Comparison of ENCODE assay signal across 8 cellular contexts in genomic region chr17:2282297-2282873, GRCh38. TPM values are rescaled to one million over a fixed set of nuclear protein-coding genes. Genes with fewer than 3 reads are reported as not detected.
DNase-seq lines count a peak whose midpoint lies in the region; ATAC-seq and TF ChIP-seq lines count a peak whose summit lies in the region.

No MANE protein-coding gene starts in this region.

- TF ChIP-seq RAD21 in liver (IDR thresholded peaks at IDR 0.05), result peak; percentile 77 to 79

- no peak overlapping the region for H3K4me3 ChIP-seq in RWPE2 (ENCODE audit: severe bottlenecking)
- H3K4me3 ChIP-seq in colonic mucosa, result no peak overlapping the region
- no peak overlapping the region for H3K4me3 ChIP-seq in liver (ENCODE audit: low read depth in 1 of 3, low read length in 3 of 3)

- H3K27ac Mint-ChIP-seq in type B pancreatic cell, result no peak overlapping the region
- H3K27ac Mint-ChIP-seq in stimulated activated memory B cell treated with anti-CD40 and anti-IgM and Interleukin-4, amounts not matched to agents 10 μg/mL and 1 μg/mL and 100 μg/mL, for 72 hours, result no peak overlapping the region

- H3K9ac ChIP-seq in colonic mucosa (ENCODE audit: low read depth in 2 of 2, low read length in 2 of 2), result no peak overlapping the region
- H3K9ac ChIP-seq in liver (ENCODE audit: low read depth in 1 of 2, low read length in 2 of 2), result no peak overlapping the region

- no peaks in the 10 kb centered on the region for H3K9me3 Mint-ChIP-seq in type B pancreatic cell
- H3K9me3 Mint-ChIP-seq in stimulated activated memory B cell treated with anti-CD40 and anti-IgM and Interleukin-4, amounts not matched to agents 10 μg/mL and 1 μg/mL and 100 μg/mL, for 72 hours, result no peaks in the 10 kb centered on the region

- DNase-seq in DMS79 treated with DMSO at 0.1 percent for 48 hours (lab: John Stamatoyannopoulos, UW) (peak; percentile 50), HT1080 (ENCODE audit: low read depth) (peak; percentile 72), RWPE2 (ENCODE audit: low spot score) (no peak), colonic mucosa (no peak), type B pancreatic cell (ENCODE audit: extremely low spot score, unreplicated experiment) (no peak)

- no peaks in the 10 kb centered on the region for H3K27me3 ChIP-seq in RWPE2 (ENCODE audit: insufficient read depth, poor library complexity, severe bottlenecking)
- H3K27me3 ChIP-seq in colonic mucosa, result no peaks in the 10 kb centered on the region
- H3K27me3 ChIP-seq in liver (ENCODE audit: control insufficient read depth in 4 of 4, insufficient read depth in 4 of 4, low read length in 3 of 4), result no peaks in the 10 kb centered on the region

- no peaks in the 10 kb centered on the region for H3K4me1 Mint-ChIP-seq in type B pancreatic cell (ENCODE audit: unreplicated experiment)
- H3K4me1 Mint-ChIP-seq in stimulated activated memory B cell treated with anti-CD40 and anti-IgM and Interleukin-4, amounts not matched to agents 10 μg/mL and 1 μg/mL and 100 μg/mL, for 72 hours, result peaks cover 4% of the 10 kb centered on the region

- H3K27ac ChIP-seq in RWPE2 (ENCODE audit: poor library complexity, severe bottlenecking), result no peak overlapping the region
- no peak overlapping the region for H3K27ac ChIP-seq in colonic mucosa
- no peak overlapping the region for H3K27ac ChIP-seq in liver (ENCODE audit: low read depth in 1 of 2, low read length in 2 of 2)

- ATAC-seq in RWPE2 (ENCODE audit: low read depth), result peak; percentile 54; the same call in 2 of the 3 replicates
- ATAC-seq in stimulated activated memory B cell treated with anti-CD40 and anti-IgM and Interleukin-4, amounts not matched to agents 10 μg/mL and 1 μg/mL and 100 μg/mL, for 72 hours, result no peak
- no peak for ATAC-seq in GM18870 (IDR thresholded peaks at IDR 0.05; ENCODE audit: unreplicated experiment)

- H3K4me1 ChIP-seq in RWPE2 (ENCODE audit: insufficient read depth, poor library complexity, severe bottlenecking) (no peaks in the 10 kb centered on the region), colonic mucosa (no peaks in the 10 kb centered on the region), liver (ENCODE audit: control insufficient read depth in 4 of 4, insufficient read depth in 4 of 4, low read length in 3 of 4) (no peaks in the 10 kb centered on the region)

- WGBS in liver, result 63% methylated on average over 7 of the region's 7 CpGs

- TF ChIP-seq CTCF in RWPE2 (IDR thresholded peaks at IDR 0.05; ENCODE audit: poor library complexity, severe bottlenecking) (peak; percentile 76), colonic mucosa (IDR thresholded peaks at IDR 0.05) (peak; percentile 61), liver (IDR thresholded peaks at IDR 0.05; ENCODE audit: low read depth, low read length, missing input control) (peak; percentile 47), type B pancreatic cell (conservative IDR thresholded peaks at IDR 0.05) (peak; percentile 79)

- H3K4me3 Mint-ChIP-seq in type B pancreatic cell, result no peak overlapping the region
- no peak overlapping the region for H3K4me3 Mint-ChIP-seq in stimulated activated memory B cell treated with anti-CD40 and anti-IgM and Interleukin-4, amounts not matched to agents 10 μg/mL and 1 μg/mL and 100 μg/mL, for 72 hours

- no peaks in the 10 kb centered on the region for H3K27me3 Mint-ChIP-seq in type B pancreatic cell
- no peaks in the 10 kb centered on the region for H3K27me3 Mint-ChIP-seq in stimulated activated memory B cell treated with anti-CD40 and anti-IgM and Interleukin-4, amounts not matched to agents 10 μg/mL and 1 μg/mL and 100 μg/mL, for 72 hours

- peaks cover 13% of the 10 kb centered on the region for H3K36me3 Mint-ChIP-seq in type B pancreatic cell
- H3K36me3 Mint-ChIP-seq in stimulated activated memory B cell treated with anti-CD40 and anti-IgM and Interleukin-4, amounts not matched to agents 10 μg/mL and 1 μg/mL and 100 μg/mL, for 72 hours, result peaks cover 59% of the 10 kb centered on the region

- intact Hi-C loops in colonic mucosa (cut with DNase I), result no loop called here

- H3K36me3 ChIP-seq in RWPE2 (ENCODE audit: low read depth) (peaks cover 84% of the 10 kb centered on the region), colonic mucosa (no peaks in the 10 kb centered on the region), liver (ENCODE audit: control insufficient read depth in 4 of 4, insufficient read depth in 3 of 4, low read depth in 1 of 4, low read length in 3 of 4) (peaks cover 0 to 43% (median 36%) of the 10 kb centered on the region in 4 donors)

- H3K9me3 ChIP-seq in RWPE2 (ENCODE audit: severe bottlenecking), result no peaks in the 10 kb centered on the region
- H3K9me3 ChIP-seq in colonic mucosa, result no peaks in the 10 kb centered on the region
- H3K9me3 ChIP-seq in liver (ENCODE audit: control insufficient read depth in 4 of 4, low read length in 3 of 4), result no peaks in the 10 kb centered on the region

TF ChIP-seq in liver, 16 proteins besides CTCF, POLR2A, EP300 and RAD21:
- TF ChIP-seq FOXA1 (IDR thresholded peaks at IDR 0.05) (no peak), GABPA (IDR thresholded peaks at IDR 0.05 in 1 of 2, conservative IDR thresholded peaks at IDR 0.05 in 1 of 2) (no peak)

RNA-seq across cellular contexts. Expression of gene SMG6, which starts 21.2 kb away (rescaled TPM):
- total RNA-seq in HT1080 (2014; rRNA removed; shearing (Covaris generic)), result 42.8 and 43.9 TPM in 2 replicates
- 55.6 TPM in 2 replicates for polyA plus RNA-seq in HT1080 (2015; cell fraction: cytosol; rRNA removed)
- 54.3 and 58.0 TPM in 2 replicates for polyA plus RNA-seq in HT1080 (2015; cell fraction: nucleus; rRNA removed)
- total RNA-seq in colonic mucosa (10 to 100 TPM; 18.3 to 23.6 TPM), liver (10 to 100 TPM in 1 of 2 donors, 1 to 10 TPM in 1; 9.3 to 12.0 TPM), type B pancreatic cell (ENCODE audit: low replicate concordance) (30.3 and 39.0 TPM in 2 replicates)
- 1 to 10 TPM; 4.9 to 7.1 TPM for polyA plus RNA-seq in liver

RNA-seq across cellular contexts. Expression of gene SRR, which starts 21.4 kb away (rescaled TPM):
- total RNA-seq in HT1080 (2014; rRNA removed; shearing (Covaris generic)), result 5.3 and 15.3 TPM in 2 replicates
- polyA plus RNA-seq in HT1080 (2015; cell fraction: cytosol; rRNA removed), result 7.3 and 13.6 TPM in 2 replicates
- polyA plus RNA-seq in HT1080 (2015; cell fraction: nucleus; rRNA removed), result 5.8 and 6.2 TPM in 2 replicates
- total RNA-seq in colonic mucosa (10 to 100 TPM in 1 of 2 donors, 1 to 10 TPM in 1; 9.0 to 11.0 TPM), liver (10 to 100 TPM in 1 of 2 donors, 1 to 10 TPM in 1; 4.9 to 10.3 TPM), type B pancreatic cell (ENCODE audit: low replicate concordance) (10.8 and 14.4 TPM in 2 replicates)
- polyA plus RNA-seq in liver, result 1 to 10 TPM; 2.9 to 3.8 TPM

RNA-seq across cellular contexts. Expression of gene TSR1, which starts 53.9 kb away (rescaled TPM):
- 144 and 165 TPM in 2 replicates for total RNA-seq in HT1080 (2014; rRNA removed; shearing (Covaris generic))
- 79.6 and 88.6 TPM in 2 replicates for polyA plus RNA-seq in HT1080 (2015; cell fraction: cytosol; rRNA removed)
- 128 and 142 TPM in 2 replicates for polyA plus RNA-seq in HT1080 (2015; cell fraction: nucleus; rRNA removed)
- total RNA-seq in colonic mucosa (10 to 100 TPM; 13.7 to 28.5 TPM), liver (10 to 100 TPM; 18.1 to 27.0 TPM), type B pancreatic cell (ENCODE audit: low replicate concordance) (37.8 and 40.3 TPM in 2 replicates)
- polyA plus RNA-seq in liver, result 1 to 10 TPM; 6.5 to 9.6 TPM

RNA-seq across cellular contexts. Expression of gene SGSM2, which starts 54.9 kb away (rescaled TPM):
- 35.8 and 39.4 TPM in 2 replicates for total RNA-seq in HT1080 (2014; rRNA removed; shearing (Covaris generic))
- 15.1 and 15.6 TPM in 2 replicates for polyA plus RNA-seq in HT1080 (2015; cell fraction: cytosol; rRNA removed)
- polyA plus RNA-seq in HT1080 (2015; cell fraction: nucleus; rRNA removed), result 171 and 177 TPM in 2 replicates
- total RNA-seq in colonic mucosa (10 to 100 TPM; 26.7 to 27.6 TPM), liver (10 to 100 TPM; 12.4 to 17.5 TPM), type B pancreatic cell (ENCODE audit: low replicate concordance) (64.1 and 74.3 TPM in 2 replicates)
- 10 to 100 TPM in 1 of 2 donors, 1 to 10 TPM in 1; 5.5 to 12.4 TPM for polyA plus RNA-seq in liver

Comparison
In these comparisons a context has a peak if more than half of its experiments do, and no peak if none do; other contexts are left out.
1. DNase-seq: peak in DMS79 treated with DMSO at 0.1 percent for 48 hours (single experiment) and HT1080 (single experiment); none in RWPE2 (single experiment), colonic mucosa (single experiment) and type B pancreatic cell (single experiment).
2. Peak in every context shown above with its lines, with median percentiles within 50 percentile points of each other: CTCF ChIP-seq.